ENCODE assay signal across 19 cellular contexts in the genomic region with DNA sequence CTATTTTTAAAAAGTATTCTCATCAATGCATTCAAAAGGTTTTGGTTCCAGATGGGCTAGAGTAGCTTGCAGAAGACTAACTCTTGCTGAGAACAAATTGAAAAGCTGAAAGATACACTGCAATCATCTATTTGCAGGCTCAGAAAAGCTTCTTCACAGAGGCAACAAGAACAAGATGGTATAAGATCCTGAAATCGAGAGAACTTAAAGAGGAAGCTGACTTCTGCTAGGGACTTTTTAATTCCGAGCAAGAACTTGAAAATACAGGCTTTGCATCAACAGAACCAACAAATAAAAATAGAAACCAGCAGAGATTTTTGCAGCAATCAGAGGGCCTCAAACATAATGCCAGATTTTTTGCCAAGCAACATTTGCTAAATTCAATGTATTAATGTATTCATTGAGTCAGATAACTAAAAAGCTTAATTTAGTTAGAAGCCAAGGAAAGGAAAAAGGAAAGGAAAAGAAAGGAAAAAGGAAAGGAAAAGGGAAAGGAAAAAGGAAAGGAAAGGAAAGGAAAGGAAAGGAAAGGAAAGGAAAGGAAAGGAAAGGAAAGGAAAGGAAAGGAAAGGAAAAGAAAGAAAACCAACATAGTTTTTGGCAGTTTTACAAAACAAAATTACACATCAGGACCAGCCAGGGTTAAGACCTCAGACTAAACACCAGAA. TPM values are rescaled to one million over a fixed set of nuclear protein-coding genes. Genes with fewer than 3 reads are reported as not detected.
DNase-seq lines count a peak whose midpoint lies in the region; ATAC-seq, FAIRE-seq and TF ChIP-seq lines count a peak whose summit lies in the region.
"Had no signal": no experiment of that assay in that cellular context is flagged by ENCODE, and none has a peak within 500 bp of the region (broad histone marks: within the 10 kb centered on the region; RNA-seq: fewer than 3 reads in every experiment).

No MANE protein-coding gene starts in this region.

- H4K20me1 ChIP-seq in K562 (replicated peaks; ENCODE audit: control insufficient read depth, insufficient read depth, low read length), result no peaks in the 10 kb centered on the region

- peaks cover 89% of the 10 kb centered on the region for H3K79me2 ChIP-seq in K562 (ENCODE audit: control insufficient read depth, insufficient read depth, low read length)

- H3K4me2 ChIP-seq in K562 (ENCODE audit: insufficient read depth, low read length), result no peak overlapping the region

- intact Hi-C loops in K562 (cut with micrococcal nuclease), result no loop called here

- no peak for TF ChIP-seq RAD21 in K562 (CRISPR knock-in tag; conservative IDR thresholded peaks at IDR 0.05 in 1 of 2, IDR thresholded peaks at IDR 0.05 in 1 of 2)

- peaks cover 8% of the 10 kb centered on the region for H3K9me3 ChIP-seq in K562 (replicated peaks; ENCODE audit: control insufficient read depth, insufficient read depth, low read depth, low read length)
- H3K9me3 ChIP-seq: BE2C, upper lobe of right lung had no signal

- no peak overlapping the region for H3K4me3 ChIP-seq in K562
- H3K4me3 ChIP-seq: breast epithelium, upper lobe of right lung had no signal

- TF ChIP-seq EP300 in K562 (IDR thresholded peaks at IDR 0.05; ENCODE audit: low read length), result no peak

- TF ChIP-seq POLR2A in K562 (conservative IDR thresholded peaks at IDR 0.05), result no peak

- no peak overlapping the region for H3K9ac ChIP-seq in K562 (ENCODE audit: insufficient read depth in 1 of 2, low read depth in 2 of 2, low read length in 2 of 2)

- H3K36me3 ChIP-seq in K562 (ENCODE audit: control insufficient read depth, insufficient read depth, low read length), result peaks cover 31% of the 10 kb centered on the region
- H3K36me3 ChIP-seq: BE2C, breast epithelium, upper lobe of right lung had no signal

- TF ChIP-seq CTCF in GM10266 (IDR thresholded peaks at IDR 0.05; ENCODE audit: control insufficient read depth, insufficient read depth, low read depth, missing control alignments) (no peak), K562 (IDR thresholded peaks at IDR 0.05 in 2 of 3, conservative IDR thresholded peaks at IDR 0.05 in 1 of 3; ENCODE audit: insufficient read depth in 2 of 3, low read depth in 1 of 3, low read length in 3 of 3) (no peak)

- DNase-seq in GM10266 (ENCODE audit: extremely low spot score) (peak; percentile 23), K562 (ENCODE audit: extremely low read depth in 1 of 4, low spot score in 3 of 4) (no peak), NCI-H82 treated with DMSO at 0.1 percent for 48 hours (lab: John Stamatoyannopoulos, UW; ENCODE audit: unreplicated experiment) (no peak), NCI-H69 (lab: John Stamatoyannopoulos, UW) (no peak), NCI-H446 (lab: John Stamatoyannopoulos, UW) (no peak)
- DNase-seq: activated CD4-positive, alpha-beta T cell treated with anti-CD3 and anti-CD28 coated beads for 1 hour; activated naive CD4-positive, alpha-beta T cell treated with anti-CD3 and anti-CD28 coated beads for 36 hours; BE2C; DMS79; H7; kidney glomerular epithelial cell; midbrain; NCI-H2029 treated with DMSO at 0.1 percent for 48 hours; NCI-H526; upper lobe of right lung had no signal

- no peak overlapping the region for H2AFZ ChIP-seq in K562 (ENCODE audit: low read depth, low read length)

- BruUV-seq in K562 (replicated peaks; lab: Mats Ljungman, UMichigan), result no TSS peak

- in situ Hi-C loops in K562 (cut with MboI), result no loop called here

- CTCF ChIA-PET in K562 (lab: Yijun Ruan, JAX; ENCODE audit: low intra/inter-chr PET ratio), result no interaction called here

- 69% methylated on average over 2 of the region's 2 CpGs for WGBS in K562 (ENCODE audit: insufficient coverage, low coverage, missing lambda C conversion rate)

- FAIRE-seq in K562 (lab: Jason Lieb, UNC), result no peak

- POLR2A ChIA-PET in K562 (lab: Yijun Ruan, JAX), result interaction anchor here (1.3 kb wide), 1 partner anchor 13 kb away, joined by 5 read pairs; no protein-coding TSS in a partner anchor

- H3K27ac ChIP-seq in K562 (ENCODE audit: extremely low read depth, low read depth, low read length), result no peak overlapping the region
- H3K27ac ChIP-seq: breast epithelium, upper lobe of right lung had no signal

- H3K27me3 ChIP-seq in K562 (ENCODE audit: control insufficient read depth in 2 of 2, insufficient read depth in 2 of 2, low read length in 2 of 2), result no peaks in the 10 kb centered on the region
- H3K27me3 ChIP-seq: BE2C, breast epithelium, upper lobe of right lung had no signal

- peaks cover 0 to 2% of the 10 kb centered on the region in 2 experiments; a peak in 1 of 5 replicates for H3K4me1 ChIP-seq in K562 (replicated peaks in 1 of 2; ENCODE audit: control insufficient read depth in 2 of 2, insufficient read depth in 2 of 2, low read length in 2 of 2)
- H3K4me1 ChIP-seq: BE2C, breast epithelium, upper lobe of right lung had no signal

- H3K9me1 ChIP-seq in K562 (ENCODE audit: control insufficient read depth, insufficient read depth, low read length), result no peaks in the 10 kb centered on the region

- ATAC-seq in GM19351 (IDR thresholded peaks at IDR 0.05; ENCODE audit: unreplicated experiment) (peak; percentile 73), HG03442 (IDR thresholded peaks at IDR 0.05; ENCODE audit: unreplicated experiment) (peak; percentile 68), K562 (no peak), GM19467 (IDR thresholded peaks at IDR 0.05; ENCODE audit: unreplicated experiment) (no peak)
- ATAC-seq: upper lobe of right lung had no signal

TF ChIP-seq in K562, 482 proteins besides CTCF, POLR2A, EP300 and RAD21:
- TF ChIP-seq PTBP1 (IDR thresholded peaks at IDR 0.05; ENCODE audit: low read depth, low read length), result no peak
- TF ChIP-seq, protein P1, sequence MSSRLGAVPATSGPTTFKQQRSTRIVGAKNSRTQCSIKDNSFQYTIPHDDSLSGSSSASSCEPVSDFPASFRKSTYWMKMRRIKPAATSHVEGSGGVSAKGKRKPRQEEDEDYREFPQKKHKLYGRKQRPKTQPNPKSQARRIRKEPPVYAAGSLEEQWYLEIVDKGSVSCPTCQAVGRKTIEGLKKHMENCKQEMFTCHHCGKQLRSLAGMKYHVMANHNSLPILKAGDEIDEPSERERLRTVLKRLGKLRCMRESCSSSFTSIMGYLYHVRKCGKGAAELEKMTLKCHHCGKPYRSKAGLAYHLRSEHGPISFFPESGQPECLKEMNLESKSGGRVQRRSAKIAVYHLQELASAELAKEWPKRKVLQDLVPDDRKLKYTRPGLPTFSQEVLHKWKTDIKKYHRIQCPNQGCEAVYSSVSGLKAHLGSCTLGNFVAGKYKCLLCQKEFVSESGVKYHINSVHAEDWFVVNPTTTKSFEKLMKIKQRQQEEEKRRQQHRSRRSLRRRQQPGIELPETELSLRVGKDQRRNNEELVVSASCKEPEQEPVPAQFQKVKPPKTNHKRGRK (tag; IDR thresholded peaks at IDR 0.05), result peak; percentile 73; the same call in 1 of the 2 replicates
- no peak for TF ChIP-seq XRCC4 (IDR thresholded peaks at IDR 0.05; ENCODE audit: extremely low read depth, insufficient read depth, insufficient read length)
- 0 out of 4 replicates have a peak, but pooled peaks of 1 of the 2 experiments have one; percentile 18 for TF ChIP-seq KDM1A (IDR thresholded peaks at IDR 0.05)

RNA-seq across cellular contexts. Expression of gene FAF1, which starts 42.8 kb away (rescaled TPM):
- 281 and 434 TPM in 2 replicates for total RNA-seq in K562 (2011; cell fraction: chromatin; rRNA removed; ENCODE audit: low replicate concordance)
- 44.0 and 67.8 TPM in 2 replicates for total RNA-seq in K562 (2011; cell fraction: nucleolus; rRNA removed)
- 165 and 180 TPM in 2 replicates for total RNA-seq in K562 (2011; cell fraction: nucleoplasm; rRNA removed)
- 76.3 and 76.7 TPM in 2 replicates for total RNA-seq in K562 (2014; rRNA removed)
- total RNA-seq in K562 (2014; rRNA removed; fragmentation: Illumina TruSeq; extraction: Trizol), result 225 and 267 TPM in 2 replicates
- 163 and 176 TPM in 2 replicates for total RNA-seq in K562 (2015; rRNA removed; fragmentation: Illumina TruSeq; extraction: Trizol)
- total RNA-seq in K562 (2021), result 186 and 190 TPM in 2 replicates
- 88.2 and 118 TPM in 2 replicates for polyA plus RNA-seq in K562 (2011; rRNA removed)
- polyA plus RNA-seq in K562 (2011; cell fraction: cytosol; rRNA removed), result 12.0 and 44.0 TPM in 2 replicates
- 30.1 and 41.4 TPM in 2 replicates for polyA plus RNA-seq in K562 (2011; cell fraction: nucleus; rRNA removed)
- 144 and 167 TPM in 2 replicates for polyA plus RNA-seq in K562 (2012)
- 186 and 212 TPM in 2 replicates for polyA plus RNA-seq in K562 (2014; fragmentation: Illumina TruSeq; extraction: Trizol)
- 10 to 100 TPM; 48.7 to 60.9 TPM for polyA plus RNA-seq in K562 (2014; fragmentation: Nextera tagmentation; extraction: Ambion mirVana)
- 78.9 and 92.7 TPM in 2 replicates for polyA plus RNA-seq in K562 (2014; rRNA removed)
- 295 and 351 TPM in 2 replicates for polyA minus RNA-seq in K562 (2011; rRNA and poly(A)+ RNA removed)
- 85.8 and 99.9 TPM in 2 replicates for polyA minus RNA-seq in K562 (2011; cell fraction: cytosol; rRNA and poly(A)+ RNA removed)
- polyA minus RNA-seq in K562 (2011; cell fraction: nucleus; rRNA and poly(A)+ RNA removed), result 46.4 and 174 TPM in 2 replicates

RNA-seq across cellular contexts. Expression of gene CDKN2C, which starts 52.8 kb away (rescaled TPM):
- total RNA-seq in K562 (2011; cell fraction: chromatin; rRNA removed; ENCODE audit: low replicate concordance), result 15.8 and 16.4 TPM in 2 replicates
- total RNA-seq in K562 (2011; cell fraction: nucleolus; rRNA removed), result 19.7 and 20.7 TPM in 2 replicates
- total RNA-seq in K562 (2011; cell fraction: nucleoplasm; rRNA removed), result 19.7 and 23.7 TPM in 2 replicates
- 74.3 and 82.0 TPM in 2 replicates for total RNA-seq in K562 (2014; rRNA removed)
- 38.2 and 41.3 TPM in 2 replicates for total RNA-seq in K562 (2014; rRNA removed; fragmentation: Illumina TruSeq; extraction: Trizol)
- total RNA-seq in K562 (2015; rRNA removed; fragmentation: Illumina TruSeq; extraction: Trizol), result 64.5 and 67.1 TPM in 2 replicates
- 56.7 and 62.2 TPM in 2 replicates for total RNA-seq in K562 (2021)
- polyA plus RNA-seq in K562 (2011; rRNA removed), result 27.0 and 28.5 TPM in 2 replicates
- 30.9 and 35.2 TPM in 2 replicates for polyA plus RNA-seq in K562 (2011; cell fraction: cytosol; rRNA removed)
- 17.3 and 17.5 TPM in 2 replicates for polyA plus RNA-seq in K562 (2011; cell fraction: nucleus; rRNA removed)
- 67.6 and 71.5 TPM in 2 replicates for polyA plus RNA-seq in K562 (2012)
- polyA plus RNA-seq in K562 (2014; fragmentation: Illumina TruSeq; extraction: Trizol), result 40.5 and 45.9 TPM in 2 replicates
- 10 to 100 TPM; 11.9 to 18.2 TPM for polyA plus RNA-seq in K562 (2014; fragmentation: Nextera tagmentation; extraction: Ambion mirVana)
- polyA plus RNA-seq in K562 (2014; rRNA removed), result 56.3 and 56.4 TPM in 2 replicates
- polyA minus RNA-seq in K562 (2011; rRNA and poly(A)+ RNA removed), result 25.9 and 29.4 TPM in 2 replicates
- 17.3 and 18.8 TPM in 2 replicates for polyA minus RNA-seq in K562 (2011; cell fraction: cytosol; rRNA and poly(A)+ RNA removed)
- polyA minus RNA-seq in K562 (2011; cell fraction: nucleus; rRNA and poly(A)+ RNA removed), result 17.5 and 42.1 TPM in 2 replicates

Comparison
In these comparisons a context has a peak if more than half of its experiments do, and no peak if none do; other contexts are left out.
1. ATAC-seq: peak in GM19351 (single experiment) and HG03442 (single experiment); none in K562 (single experiment) and GM19467 (single experiment).